ENCODE assay signal across 20 cellular contexts in genomic region chr18:35409921-35410320, GRCh38. TPM values are rescaled to one million over a fixed set of nuclear protein-coding genes. Genes with fewer than 3 reads are reported as not detected.
DNase-seq lines count a peak whose midpoint lies in the region; ATAC-seq and TF ChIP-seq lines count a peak whose summit lies in the region.
"Had no signal": no experiment of that assay in that cellular context is flagged by ENCODE, and none has a peak within 500 bp of the region (broad histone marks: within the 10 kb centered on the region; RNA-seq: fewer than 3 reads in every experiment).

No MANE protein-coding gene starts in this region.

- CTCF ChIA-PET in HEK293T (lab: Yijun Ruan, JAX): no interaction called here

- H3K36me3 ChIP-seq in HAP-1 (replicated peaks) (no peaks in the 10 kb centered on the region), SU-DHL-6 (ENCODE audit: low read length) (no peaks in the 10 kb centered on the region), esophagus squamous epithelium (no peaks in the 10 kb centered on the region)
- H3K36me3 ChIP-seq: Peyer's patch had no signal

- peak overlapping the region; percentile 50 for H3K4me2 ChIP-seq in SU-DHL-6 (ENCODE audit: low read depth, low read length, poor library complexity, severe bottlenecking)

- peak; percentile 51 for DNase-seq in A172 (ENCODE audit: low spot score)
- peak; percentile 8 to 54 for DNase-seq in HAP-1 (ENCODE audit: low spot score in 2 of 2)
- DNase-seq in esophagus squamous epithelium (lab: John Stamatoyannopoulos, UW): no peak
- no peak for DNase-seq in cortex of kidney (lab: John Stamatoyannopoulos, UW)
- DNase-seq in HEK293T (ENCODE audit: extremely low spot score): no peak
- DNase-seq: activated CD4-positive, alpha-beta memory T cell treated with anti-CD3 and anti-CD28 coated beads, Interleukin-2, amount 10 ng/mL, durations not matched to agents 7 days and 5 days; activated T-cell treated with anti-CD3 and anti-CD28 coated beads, Interleukin-2, amount 50 U/mL, for 4 hours; EL; HFFc6; islet precursor cell; MV-4-11; NCI-H2081; NCI-H524 treated with DMSO at 0.1 percent for 48 hours; retina; stimulated activated naive CD4-positive, alpha-beta T cell had no signal

- H3K9me2 ChIP-seq in SU-DHL-6 (replicated peaks; ENCODE audit: insufficient read depth, low read length): no peaks in the 10 kb centered on the region

- H3K79me2 ChIP-seq in SU-DHL-6 (ENCODE audit: insufficient read depth, low read length): no peaks in the 10 kb centered on the region

- ATAC-seq in GM18519 (IDR thresholded peaks at IDR 0.05; ENCODE audit: low FRiP score, unreplicated experiment): no peak
- no peak for ATAC-seq in HG03460 (IDR thresholded peaks at IDR 0.05; ENCODE audit: unreplicated experiment)
- ATAC-seq: activated naive CD4-positive, alpha-beta T cell treated with anti-CD3 and anti-CD28 coated beads, Interleukin-2, amount 50 U/mL, for 72 hours; activated T-cell treated with anti-CD3 and anti-CD28 coated beads, Interleukin-2, amount 50 U/mL, for 4 hours had no signal

- H3K4me1 ChIP-seq in HAP-1: no peaks in the 10 kb centered on the region; the same call in 1 of the 2 replicates
- peaks cover 9 to 75% (median 20%) of the 10 kb centered on the region in 3 donors for H3K4me1 ChIP-seq in esophagus squamous epithelium

- WGBS in esophagus squamous epithelium, 2 donors: 33 to 44% methylated on average over 3 of the region's 3 CpGs

- H3K9me3 ChIP-seq in HAP-1: no peaks in the 10 kb centered on the region
- H3K9me3 ChIP-seq in SU-DHL-6 (ENCODE audit: insufficient read depth, low read length): no peaks in the 10 kb centered on the region
- no peaks in the 10 kb centered on the region for H3K9me3 ChIP-seq in esophagus squamous epithelium
- H3K9me3 ChIP-seq: Peyer's patch had no signal

- POLR2A ChIA-PET in HEK293T (lab: Yijun Ruan, JAX): interaction anchor here (1.7 to 2.0 kb wide), 2 partner anchors 88 to 173 kb away, joined by 4 to 7 read pairs; partner anchors contain the start of gene INO80C

- TF ChIP-seq CTCF in SU-DHL-6 (IDR thresholded peaks at IDR 0.05; ENCODE audit: insufficient read depth, low read length, poor library complexity, severe bottlenecking) (no peak), esophagus squamous epithelium (IDR thresholded peaks at IDR 0.05) (no peak)

- intact Hi-C loops in esophagus squamous epithelium (cut with DNase I): no loop called here

- no peak for TF ChIP-seq POLR2A in esophagus squamous epithelium (IDR thresholded peaks at IDR 0.05)

- no peaks in the 10 kb centered on the region for H4K20me1 ChIP-seq in SU-DHL-6 (ENCODE audit: low read depth, low read length)

- in situ Hi-C loops in HAP-1 (cut with MboI; ENCODE audit: low sequenced_read_pairs): loop anchor here (25.0 kb wide), 1 partner anchor 327 kb away; no protein-coding TSS in a partner anchor

- H3K27me3 ChIP-seq in HAP-1 (ENCODE audit: low read depth) (peaks cover 3% of the 10 kb centered on the region; the same call in 1 of the 2 replicates), SU-DHL-6 (ENCODE audit: low read length) (no peaks in the 10 kb centered on the region), esophagus squamous epithelium (no peaks in the 10 kb centered on the region)
- H3K27me3 ChIP-seq: Peyer's patch had no signal

- H3K9ac ChIP-seq in SU-DHL-6 (ENCODE audit: low read length): peak overlapping the region; percentile 29; the same call in 1 of the 2 replicates

- H3F3A ChIP-seq in SU-DHL-6 (ENCODE audit: insufficient read depth): peaks cover 52% of the 10 kb centered on the region

- H3K27ac ChIP-seq in SU-DHL-6 (ENCODE audit: low read depth, low read length) (peak overlapping the region; percentile 94), esophagus squamous epithelium (peak overlapping the region; percentile 72 to 80 (median 77))

- no peak overlapping the region for H3K4me3 ChIP-seq in HAP-1
- no peak overlapping the region for H3K4me3 ChIP-seq in SU-DHL-6 (ENCODE audit: insufficient read depth, low read length, poor library complexity, severe bottlenecking)
- no peak overlapping the region for H3K4me3 ChIP-seq in esophagus squamous epithelium
- H3K4me3 ChIP-seq: Peyer's patch had no signal

- no peak overlapping the region for H2AFZ ChIP-seq in SU-DHL-6 (ENCODE audit: low read depth, low read length, severe bottlenecking)

TF ChIP-seq in HEK293T, 16 proteins besides CTCF, POLR2A, EP300 and RAD21:
- TF ChIP-seq HDGF (IDR thresholded peaks at IDR 0.05; ENCODE audit: borderline replicate concordance): no peak
- no peak for TF ChIP-seq FOXM1 (IDR thresholded peaks at IDR 0.05; ENCODE audit: borderline replicate concordance)
- TF ChIP-seq L3MBTL2 (conservative IDR thresholded peaks at IDR 0.05): no peak
- TF ChIP-seq SP1 (IDR thresholded peaks at IDR 0.05): no peak
- TF ChIP-seq TARDBP (IDR thresholded peaks at IDR 0.05): no peak
- no peak for TF ChIP-seq BHLHE40 (IDR thresholded peaks at IDR 0.05; ENCODE audit: borderline replicate concordance)
- no peak for TF ChIP-seq LEF1 (IDR thresholded peaks at IDR 0.05; ENCODE audit: borderline replicate concordance)

RNA-seq across cellular contexts. Expression of gene ZNF396, which starts 32.8 kb away (rescaled TPM):
- total RNA-seq in A172 (2014; rRNA removed; shearing (Covaris generic)): 0.33 and 0.57 TPM in 2 replicates
- total RNA-seq in esophagus squamous epithelium: 1 to 10 TPM in 2 of 4 donors, under 1 TPM in 2; 0.11 to 2.0 (median 0.95) TPM

Comparison
In these comparisons a context has a peak if more than half of its experiments do, and no peak if none do; other contexts are left out.
1. DNase-seq: peak in A172 (single experiment) and HAP-1 (2 of 2); none in esophagus squamous epithelium (single experiment), cortex of kidney (single experiment) and HEK293T (single experiment).